ENCODE assay signal across 1 cellular context in genomic region chr10:124152139-124152780, GRCh38.
A peak's percentile ranks its signal among the peaks of the same experiment; 100 is the strongest.
TF ChIP-seq lines count a peak whose summit lies in the region.

No MANE protein-coding gene starts in this region.

TF ChIP-seq in HepG2, 621 proteins besides CTCF, POLR2A, EP300 and RAD21 (continued from another document):
- TF ChIP-seq DZIP1 (CRISPR knock-in tag; IDR thresholded peaks at IDR 0.05) (no peak), MAFG (CRISPR knock-in tag; IDR thresholded peaks at IDR 0.05) (peak; percentile 16; the same call in 1 of the 2 replicates), ZNF724P (CRISPR knock-in tag; IDR thresholded peaks at IDR 0.05; ENCODE audit: borderline replicate concordance) (no peak), ZNF703 (CRISPR knock-in tag; IDR thresholded peaks at IDR 0.05; ENCODE audit: borderline replicate concordance) (no peak), NR2F1 (CRISPR knock-in tag; IDR thresholded peaks at IDR 0.05) (no peak), FOXA3 (CRISPR knock-in tag; IDR thresholded peaks at IDR 0.05) (peak; percentile 40; the same call in 1 of the 2 replicates), FOSL2 (CRISPR knock-in tag; IDR thresholded peaks at IDR 0.05) (peak; percentile 82), HNRNPLL (IDR thresholded peaks at IDR 0.05; ENCODE audit: low read depth, low read length, poor library complexity, severe bottlenecking) (peak; percentile 98), MAFF (IDR thresholded peaks at IDR 0.05; ENCODE audit: low read depth, low read length) (0 out of 2 replicates have a peak, but pooled peaks have one; percentile 39), NAIF1 (CRISPR knock-in tag; IDR thresholded peaks at IDR 0.05; ENCODE audit: borderline replicate concordance) (peak; percentile 83; the same call in 1 of the 2 replicates), TP53 (CRISPR knock-in tag; conservative IDR thresholded peaks at IDR 0.05) (no peak), E2F2 (CRISPR knock-in tag; IDR thresholded peaks at IDR 0.05; ENCODE audit: borderline replicate concordance) (no peak), HNF1B (CRISPR knock-in tag; IDR thresholded peaks at IDR 0.05) (0 out of 2 replicates have a peak, but pooled peaks have one; percentile 62), TFDP2 (CRISPR knock-in tag; IDR thresholded peaks at IDR 0.05) (no peak)
TF ChIP-seq in HepG2: peak in this region for 21.
